Comparison of ENCODE assay signal across 15 cellular contexts in the genomic region with DNA sequence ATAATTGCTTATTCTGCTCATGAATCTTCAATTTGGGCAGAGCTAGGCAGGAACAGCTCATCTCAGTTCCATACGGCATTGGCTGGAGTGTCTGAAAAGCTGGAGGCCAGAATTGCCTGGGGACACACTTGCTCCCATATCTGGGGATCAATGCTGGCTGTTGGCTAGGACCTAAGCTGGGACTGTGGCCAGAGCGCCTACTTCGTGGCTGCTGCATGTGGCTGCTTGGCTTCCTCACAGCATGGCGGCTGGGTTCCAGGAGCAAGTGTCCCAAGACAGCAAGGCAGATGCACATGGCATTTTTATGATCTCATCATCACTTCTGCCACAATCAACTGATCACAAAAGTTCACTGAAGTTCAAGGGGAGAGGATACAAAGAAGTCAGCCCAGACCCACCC.
DNase-seq lines count a peak whose midpoint lies in the region; ATAC-seq, FAIRE-seq and TF ChIP-seq lines count a peak whose summit lies in the region.
"Had no signal": no experiment of that assay in that cellular context is flagged by ENCODE, and none has a peak within 500 bp of the region (broad histone marks: within the 10 kb centered on the region; RNA-seq: fewer than 3 reads in every experiment).

No MANE protein-coding gene starts in this region.

- H4K5ac ChIP-seq in IMR-90 (ENCODE audit: low read depth, low read length) (no peak overlapping the region), H1 (ENCODE audit: insufficient read length, low read depth, low read length) (no peak overlapping the region)

- no peak for TF ChIP-seq POLR2A in IMR-90 (IDR thresholded peaks at IDR 0.05; ENCODE audit: low read depth, low read length)
- TF ChIP-seq POLR2A in H1 (IDR thresholded peaks at IDR 0.05; ENCODE audit: control extremely low read depth in 1 of 2, low read depth in 2 of 2, low read length in 2 of 2) = no peak

- peaks cover 25 to 31% (median 26%) of the 10 kb centered on the region in 3 donors for H3K27me3 Mint-ChIP-seq in CD14-positive monocyte (ENCODE audit: low read depth in 3 of 3)
- H3K27me3 Mint-ChIP-seq in neural progenitor cell (ENCODE audit: insufficient read depth, low read depth) = peaks cover 14% of the 10 kb centered on the region

- no peak for TF ChIP-seq EP300 in H1 (IDR thresholded peaks at IDR 0.05; ENCODE audit: borderline replicate concordance in 1 of 2, low read depth in 2 of 2, low read length in 2 of 2)

- no peaks in the 10 kb centered on the region for H3K79me2 ChIP-seq in H1 (ENCODE audit: control insufficient read depth in 1 of 2, insufficient read depth in 2 of 2, low read length in 2 of 2)
- H3K79me2 ChIP-seq in neural progenitor cell (ENCODE audit: low read depth) = no peaks in the 10 kb centered on the region

- H2BK12ac ChIP-seq in H1 (ENCODE audit: low read depth, low read length) = no peak overlapping the region; the same call in 1 of the 2 replicates

- H3K27ac Mint-ChIP-seq in CD14-positive monocyte (peak overlapping the region; percentile 11 to 92 (median 79)), neural progenitor cell (no peak overlapping the region)
- H3K27ac Mint-ChIP-seq: IgD-negative memory B cell had no signal

- H3K9me3 ChIP-seq in IMR-90 (ENCODE audit: control insufficient read depth, insufficient read depth, low read length) (peaks cover 4% of the 10 kb centered on the region), H1 (ENCODE audit: insufficient read depth in 2 of 2, low read depth in 1 of 2, low read length in 1 of 2) (no peaks in the 10 kb centered on the region), neural progenitor cell (ENCODE audit: low read depth) (no peaks in the 10 kb centered on the region)
- H3K9me3 ChIP-seq: BLaER1 had no signal

- no peak overlapping the region for H2AK9ac ChIP-seq in IMR-90 (replicated peaks; ENCODE audit: low read depth, low read length, poor library complexity)

- H2BK15ac ChIP-seq in IMR-90 (ENCODE audit: low read depth, low read length) = peak overlapping the region; percentile 1; the same call in 1 of the 3 replicates
- peak overlapping the region; percentile 50; the same call in 1 of the 2 replicates for H2BK15ac ChIP-seq in H1 (ENCODE audit: low read length)

- peaks cover 3% of the 10 kb centered on the region for H3K4me1 ChIP-seq in IMR-90 (ENCODE audit: control insufficient read depth, insufficient read depth, low read length)
- H3K4me1 ChIP-seq in H1 (replicated peaks in 1 of 4; ENCODE audit: control insufficient read depth in 3 of 4, insufficient read depth in 4 of 4, low read length in 3 of 4) = no peaks in the 10 kb centered on the region; a peak in 2 of 7 replicates
- no peaks in the 10 kb centered on the region for H3K4me1 ChIP-seq in neural progenitor cell

- ATAC-seq in IMR-90 (ENCODE audit: low read depth) = no peak

- H3K4me1 Mint-ChIP-seq in CD14-positive monocyte (peaks cover 28% of the 10 kb centered on the region), neural progenitor cell (no peaks in the 10 kb centered on the region)
- H3K4me1 Mint-ChIP-seq: IgD-negative memory B cell had no signal

- no peak overlapping the region for H3K27ac ChIP-seq in IMR-90 (ENCODE audit: insufficient read depth, low read length)
- no peak overlapping the region for H3K27ac ChIP-seq in H1 (ENCODE audit: low read depth, low read length)
- H3K27ac ChIP-seq in neural progenitor cell = no peak overlapping the region
- H3K27ac ChIP-seq: BLaER1 had no signal

- TF ChIP-seq RAD21 in IMR-90 (IDR thresholded peaks at IDR 0.05; ENCODE audit: low read length) (no peak), H1 (IDR thresholded peaks at IDR 0.05 in 1 of 2, conservative IDR thresholded peaks at IDR 0.05 in 1 of 2; ENCODE audit: low read depth in 2 of 2, low read length in 2 of 2) (no peak)

- peak overlapping the region; percentile 11; the same call in 1 of the 2 replicates for H2BK120ac ChIP-seq in IMR-90 (ENCODE audit: low read depth, low read length)
- no peak overlapping the region for H2BK120ac ChIP-seq in H1 (replicated peaks; ENCODE audit: low read depth, low read length)

- DNase-seq in CD14-positive monocyte (ENCODE audit: low spot score) (no peak), IMR-90 (no peak), H1 (ENCODE audit: low read depth in 1 of 2, low spot score in 2 of 2) (no peak), neural progenitor cell (ENCODE audit: low spot score) (no peak), NOMO-1 treated with DMSO at 0.1 percent for 48 hours (lab: John Stamatoyannopoulos, UW; ENCODE audit: unreplicated experiment) (no peak), Ammon's horn (ENCODE audit: low spot score) (no peak), AG08395 (ENCODE audit: low spot score) (no peak)
- no peak for DNase-seq in stimulated activated CD4-positive, alpha-beta T cell treated with anti-CD3 and anti-CD28 coated beads, Interleukin-4, amount 100 ng/mL, for 24 hours
- DNase-seq: CD4-positive, CD25-positive, alpha-beta regulatory T cell; DMS53; H7 had no signal

- H3K9me3 Mint-ChIP-seq in CD14-positive monocyte = peaks cover 0 to 13% (median 10%) of the 10 kb centered on the region in 7 donors
- H3K9me3 Mint-ChIP-seq in neural progenitor cell = peaks cover 2% of the 10 kb centered on the region

- no peak overlapping the region for H2BK20ac ChIP-seq in IMR-90 (ENCODE audit: low read depth, low read length)
- H2BK20ac ChIP-seq in H1 (ENCODE audit: low read length) = no peak overlapping the region

- H3K14ac ChIP-seq in IMR-90 (replicated peaks; ENCODE audit: low read depth, low read length) (no peak overlapping the region), H1 (ENCODE audit: insufficient read length) (no peak overlapping the region)

- peaks cover 12% of the 10 kb centered on the region; the same call in 1 of the 2 replicates for H3K23me2 ChIP-seq in H1 (ENCODE audit: low read depth, low read length)

- H3K23ac ChIP-seq in IMR-90 (ENCODE audit: low read depth, low read length) (no peak overlapping the region), H1 (ENCODE audit: insufficient read length) (no peak overlapping the region)

- H3F3A ChIP-seq in neural progenitor cell (ENCODE audit: low read depth) = no peaks in the 10 kb centered on the region

- CTCF ChIA-PET in IMR-90 (lab: Yijun Ruan, JAX) (no interaction called here), H1 (lab: Charles Lee; ENCODE audit: partially characterized antibody) (no interaction called here)

- intact Hi-C loops in CD14-positive monocyte (cut with micrococcal nuclease) (loop anchor here (10.0 kb wide), 1 partner anchor 890 kb away; no protein-coding TSS in a partner anchor), IMR-90 (cut with micrococcal nuclease) (no loop called here)

- TF ChIP-seq CTCF in CD14-positive monocyte (IDR thresholded peaks at IDR 0.05) = no peak
- no peak for TF ChIP-seq CTCF in IMR-90 (conservative IDR thresholded peaks at IDR 0.05; ENCODE audit: low read depth, low read length)
- TF ChIP-seq CTCF in H1 (IDR thresholded peaks at IDR 0.05; ENCODE audit: control extremely low read depth in 1 of 3, insufficient read depth in 1 of 3, low read depth in 1 of 3, low read length in 3 of 3) = no peak
- TF ChIP-seq CTCF in neural progenitor cell (IDR thresholded peaks at IDR 0.05) = no peak

- 100% methylated on average over 1 of the region's 4 CpGs; no CpG with 5 or more reads in 1 of the 2 experiments for WGBS in IMR-90 (ENCODE audit: extremely low coverage in 2 of 2, insufficient read length in 1 of 2), 2 experiments
- WGBS in H1 (ENCODE audit: extremely low coverage in 1 of 2, insufficient coverage in 1 of 2, insufficient read length in 1 of 2, insufficient replicate concordance in 2 of 2, low coverage in 1 of 2, low lambda C conversion rate in 2 of 2, missing lambda C conversion rate in 1 of 2), 2 experiments = 89% methylated on average over 4 of the region's 4 CpGs; no CpG with 5 or more reads in 1 of the 2 experiments

- H3K36me3 ChIP-seq in IMR-90 (ENCODE audit: control insufficient read depth, insufficient read depth, low read length) = no peaks in the 10 kb centered on the region
- H3K36me3 ChIP-seq in H1 (ENCODE audit: control insufficient read depth in 2 of 4, insufficient read depth in 4 of 4, low read length in 3 of 4) = no peaks in the 10 kb centered on the region
- H3K36me3 ChIP-seq in neural progenitor cell = no peaks in the 10 kb centered on the region
- H3K36me3 ChIP-seq: BLaER1 had no signal

- H3K4me2 ChIP-seq in IMR-90 (ENCODE audit: low read depth, low read length) (no peak overlapping the region), H1 (ENCODE audit: insufficient read depth in 1 of 2, low read depth in 2 of 2, low read length in 2 of 2) (no peak overlapping the region), neural progenitor cell (no peak overlapping the region)
- H3K4me2 ChIP-seq: BLaER1 had no signal

- H3K4ac ChIP-seq in IMR-90 (ENCODE audit: low read depth, low read length) (no peak overlapping the region), H1 (replicated peaks; ENCODE audit: insufficient read length, low read depth, low read length) (no peak overlapping the region)

- in situ Hi-C loops in IMR-90 (cut with MboI; ENCODE audit: low sequenced_read_pairs) = loop anchor here (25.0 kb wide), 1 partner anchor 738 kb away; no protein-coding TSS in a partner anchor

- H2AK5ac ChIP-seq in IMR-90 (ENCODE audit: low read depth, low read length) (peak overlapping the region; percentile 52; the same call in 1 of the 2 replicates), H1 (ENCODE audit: low read depth, low read length) (no peak overlapping the region)

- H3K4me3 Mint-ChIP-seq in CD14-positive monocyte = no peak overlapping the region
- H3K4me3 Mint-ChIP-seq in neural progenitor cell = peak overlapping the region; percentile 9
- H3K4me3 Mint-ChIP-seq: CD4-positive, CD25-positive, alpha-beta regulatory T cell; IgD-negative memory B cell had no signal

- H4K8ac ChIP-seq in IMR-90 (ENCODE audit: low read depth in 2 of 2, low read length in 2 of 2) (peak overlapping the region in 1 of 2 experiments; percentile 10; a peak in 1 of 4 replicates), H1 (ENCODE audit: extremely low read depth, insufficient read depth, low read length) (no peak overlapping the region; the same call in 1 of the 2 replicates)

- H2BK5ac ChIP-seq in IMR-90 (ENCODE audit: low read depth, low read length, poor library complexity, severe bottlenecking) (no peak overlapping the region), H1 (ENCODE audit: low read depth, low read length) (no peak overlapping the region)

- H3K27me3 ChIP-seq in IMR-90 (ENCODE audit: control insufficient read depth, insufficient read depth, low read length) (no peaks in the 10 kb centered on the region; the same call in 1 of the 2 replicates), H1 (replicated peaks in 1 of 4; ENCODE audit: control insufficient read depth in 3 of 4, extremely low read depth in 1 of 4, insufficient read depth in 3 of 4, low read length in 3 of 4) (peaks cover 7 to 45% (median 34%) of the 10 kb centered on the region in 4 experiments), neural progenitor cell (peaks cover 57% of the 10 kb centered on the region)

- dilution Hi-C loops in IMR-90 (cut with HindIII; ENCODE audit: low sequenced_read_pairs, unreplicated experiment) = no loop called here

- H3K9ac ChIP-seq in IMR-90 (ENCODE audit: low read depth, low read length) (no peak overlapping the region), H1 (replicated peaks in 1 of 4; ENCODE audit: extremely low read depth in 1 of 4, low read depth in 3 of 4, low read length in 3 of 4) (no peak overlapping the region), neural progenitor cell (no peak overlapping the region)
- H3K9ac ChIP-seq: BLaER1 had no signal

- H4K91ac ChIP-seq in IMR-90 (ENCODE audit: insufficient read depth, low read depth, low read length) (no peak overlapping the region), H1 (replicated peaks; ENCODE audit: insufficient read length, low read length) (no peak overlapping the region)

- H2AFZ ChIP-seq in IMR-90 (replicated peaks; ENCODE audit: low read length, poor library complexity) = no peak overlapping the region
- H2AFZ ChIP-seq in H1 (ENCODE audit: low read length) = no peak overlapping the region
- no peak overlapping the region for H2AFZ ChIP-seq in neural progenitor cell (replicated peaks)

- POLR2A ChIA-PET in IMR-90 (lab: Charles Lee; ENCODE audit: unreplicated experiment) (no interaction called here), H1 (lab: Charles Lee; ENCODE audit: partially characterized antibody) (no interaction called here)

- H3K4me3 ChIP-seq in IMR-90 (ENCODE audit: insufficient read depth, low read depth, low read length) (no peak overlapping the region), H1 (ENCODE audit: extremely low read depth in 1 of 4, insufficient read depth in 2 of 4, low read depth in 3 of 4, low read length in 4 of 4) (no peak overlapping the region), neural progenitor cell (no peak overlapping the region)
- H3K4me3 ChIP-seq: BLaER1 had no signal

- no peak overlapping the region for H3K18ac ChIP-seq in IMR-90 (ENCODE audit: low read depth, low read length)
- no peak overlapping the region for H3K18ac ChIP-seq in H1 (ENCODE audit: extremely low read depth, low read length)

- peaks cover 0 to 2% of the 10 kb centered on the region in 2 donors for H3K36me3 Mint-ChIP-seq in CD14-positive monocyte
- peaks cover 2% of the 10 kb centered on the region for H3K36me3 Mint-ChIP-seq in neural progenitor cell
- H3K36me3 Mint-ChIP-seq: CD4-positive, CD25-positive, alpha-beta regulatory T cell; IgD-negative memory B cell had no signal

- no peaks in the 10 kb centered on the region for H3K79me1 ChIP-seq in IMR-90 (ENCODE audit: low read depth in 1 of 2, low read length in 2 of 2)
- H3K79me1 ChIP-seq in H1 (ENCODE audit: low read depth, low read length) = no peaks in the 10 kb centered on the region

- 0 out of 2 replicates have a peak, but pooled peaks cover 3% of the 10 kb centered on the region for H3K9me1 ChIP-seq in IMR-90 (ENCODE audit: insufficient read depth, low read length)

- FAIRE-seq in H1 (lab: Jason Lieb, UNC) = no peak
- FAIRE-seq: A204.1, GM18507 had no signal

- no TSS peak for BruUV-seq in IMR-90 (replicated peaks; lab: Mats Ljungman, UMichigan)

- no peaks in the 10 kb centered on the region for H4K20me1 ChIP-seq in IMR-90 (ENCODE audit: insufficient read depth, low read length)
- H4K20me1 ChIP-seq in H1 (replicated peaks in 1 of 2; ENCODE audit: control insufficient read depth in 1 of 2, insufficient read depth in 2 of 2, low read length in 2 of 2) = no peaks in the 10 kb centered on the region
- no peaks in the 10 kb centered on the region for H4K20me1 ChIP-seq in neural progenitor cell (ENCODE audit: low read depth)
- H4K20me1 ChIP-seq: BLaER1 had no signal

- H3K56ac ChIP-seq in IMR-90 (ENCODE audit: extremely low read depth, insufficient read depth, low read length) (no peak overlapping the region), H1 (replicated peaks; ENCODE audit: insufficient read length, low read depth, low read length) (no peak overlapping the region)
